Comparison of ENCODE assay signal across 12 cellular contexts in the genomic region with DNA sequence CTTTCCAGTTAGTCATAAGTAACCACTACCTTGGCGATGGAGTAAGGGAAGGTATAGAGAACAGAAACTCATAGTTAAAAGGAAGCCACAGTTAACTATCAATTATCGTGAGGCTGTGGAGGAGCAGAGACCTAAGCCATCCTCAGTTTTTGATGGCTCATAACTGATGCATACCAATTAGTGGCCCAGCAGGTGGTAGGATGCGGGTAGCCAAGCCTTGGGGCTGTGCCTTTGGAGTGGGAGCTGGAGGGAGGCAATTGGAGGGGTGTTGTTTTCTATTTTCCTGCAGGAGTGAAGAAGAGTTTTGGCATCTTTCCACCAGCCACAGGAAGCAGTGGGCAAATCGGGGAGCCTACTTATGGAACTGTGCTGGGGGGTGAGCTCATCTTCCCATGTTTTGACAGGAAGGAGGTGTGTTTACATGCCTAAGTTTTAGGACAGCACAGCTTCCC.
DNase-seq lines count a peak whose midpoint lies in the region; ATAC-seq and FAIRE-seq lines count a peak whose summit lies in the region.
"Had no signal": no experiment of that assay in that cellular context is flagged by ENCODE, and none has a peak within 500 bp of the region (broad histone marks: within the 10 kb centered on the region; RNA-seq: fewer than 3 reads in every experiment).

No MANE protein-coding gene starts in this region.

- no peaks in the 10 kb centered on the region for H3K9me3 Mint-ChIP-seq in activated T-cell treated with anti-CD3 and anti-CD28 coated beads, Interleukin-2, amount 50 U/mL, for 4 hours

- no peak overlapping the region for H3K4me3 Mint-ChIP-seq in activated T-cell treated with anti-CD3 and anti-CD28 coated beads, Interleukin-2, amount 50 U/mL, for 4 hours
- H3K4me3 Mint-ChIP-seq: IgD-negative memory B cell had no signal

- FAIRE-seq in RCC 7860 (lab: Jason Lieb, UNC): peak; percentile 77

- ATAC-seq in GM19463 (IDR thresholded peaks at IDR 0.05; ENCODE audit: unreplicated experiment) (peak; percentile 28), HG03378 (IDR thresholded peaks at IDR 0.05; ENCODE audit: unreplicated experiment) (peak; percentile 36), HG02623 (IDR thresholded peaks at IDR 0.05; ENCODE audit: unreplicated experiment) (no peak)
- no peak for ATAC-seq in activated T-cell treated with anti-CD3 and anti-CD28 coated beads, Interleukin-2, amount 50 U/mL, for 4 hours

- DNase-seq in EH (ENCODE audit: low read depth) (peak; percentile 49), RCC 7860 (ENCODE audit: low spot score) (peak; percentile 59), SIG-M5 (lab: John Stamatoyannopoulos, UW) (no peak), NAMALWA (ENCODE audit: low spot score) (no peak)
- no peak for DNase-seq in activated T-cell treated with anti-CD3 and anti-CD28 coated beads, Interleukin-2, amount 50 U/mL, for 4 hours
- DNase-seq: aorta, H7, NCI-H526 had no signal

- H3K4me1 Mint-ChIP-seq in activated T-cell treated with anti-CD3 and anti-CD28 coated beads, Interleukin-2, amount 50 U/mL, for 4 hours (ENCODE audit: low read depth): no peaks in the 10 kb centered on the region
- H3K4me1 Mint-ChIP-seq: IgD-negative memory B cell had no signal

- H3K27me3 Mint-ChIP-seq in activated T-cell treated with anti-CD3 and anti-CD28 coated beads, Interleukin-2, amount 50 U/mL, for 4 hours (ENCODE audit: low read depth): no peaks in the 10 kb centered on the region
- H3K27me3 Mint-ChIP-seq: IgD-negative memory B cell had no signal

- no peaks in the 10 kb centered on the region for H3K36me3 Mint-ChIP-seq in activated T-cell treated with anti-CD3 and anti-CD28 coated beads, Interleukin-2, amount 50 U/mL, for 4 hours (ENCODE audit: insufficient read depth)
- H3K36me3 Mint-ChIP-seq: IgD-negative memory B cell had no signal

Comparison
In these comparisons a context has a peak if more than half of its experiments do, and no peak if none do; other contexts are left out.
1. DNase-seq: peak in EH (single experiment) and RCC 7860 (single experiment); none in activated T-cell treated with anti-CD3 and anti-CD28 coated beads, Interleukin-2, amount 50 U/mL, for 4 hours (single experiment), SIG-M5 (single experiment) and NAMALWA (single experiment).
2. ATAC-seq: peak in GM19463 (single experiment) and HG03378 (single experiment); none in activated T-cell treated with anti-CD3 and anti-CD28 coated beads, Interleukin-2, amount 50 U/mL, for 4 hours (0 of 2) and HG02623 (single experiment).